Comparison of ENCODE assay signal across 1 cellular context in the genomic region with DNA sequence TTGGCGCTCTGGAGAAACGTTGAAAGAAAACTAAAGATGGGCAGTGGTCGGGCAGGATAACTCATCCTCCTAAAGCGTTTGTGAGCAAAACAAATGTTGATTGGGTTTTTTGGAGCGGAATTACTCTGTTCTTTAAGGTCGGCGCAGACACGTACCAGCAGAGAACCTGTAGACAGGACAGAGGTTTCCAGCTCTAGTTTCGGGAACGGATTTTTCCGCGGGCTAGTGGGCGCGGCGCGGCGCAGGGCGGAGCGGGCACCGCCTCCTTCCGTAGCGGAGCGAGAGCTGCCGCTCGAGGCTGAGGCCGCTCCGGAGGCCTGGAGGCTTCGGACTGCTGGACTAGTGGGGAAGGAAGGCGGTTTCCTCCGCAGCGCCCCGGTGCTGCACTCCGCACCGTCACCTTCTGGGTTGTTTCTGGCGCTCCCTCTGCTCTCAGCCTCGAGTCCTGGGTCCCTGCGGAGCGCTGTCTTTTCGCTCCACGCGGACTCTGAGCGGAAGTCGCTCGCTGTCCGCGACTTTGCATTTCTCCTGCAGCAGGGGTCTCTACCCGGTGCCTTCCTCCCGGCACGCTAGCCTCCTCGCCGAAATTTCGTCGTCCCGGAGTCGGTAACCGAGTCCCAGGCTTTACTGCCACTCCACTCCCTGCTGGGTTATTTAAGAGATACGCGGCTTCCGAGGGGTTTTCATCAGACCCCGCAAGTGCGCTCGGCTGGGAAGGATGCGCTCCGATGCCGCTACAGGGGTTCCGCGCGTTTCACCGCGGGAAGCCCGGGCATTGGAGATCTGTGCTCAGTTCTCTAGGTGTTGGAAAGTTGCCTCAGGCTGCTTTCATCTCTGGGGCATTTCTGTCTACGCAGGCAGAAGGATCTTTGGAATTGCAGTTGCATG.
TF ChIP-seq lines count a peak whose summit lies in the region.

No MANE protein-coding gene starts in this region.

TF ChIP-seq in H1, 55 proteins besides CTCF, POLR2A, EP300 and RAD21 (continued from another document):
- peak in 1 of 2 experiments; percentile 42; a peak in 1 of 4 replicates for TF ChIP-seq SIN3A (conservative IDR thresholded peaks at IDR 0.05 in 1 of 2, IDR thresholded peaks at IDR 0.05 in 1 of 2; ENCODE audit: low read depth in 1 of 2, low read length in 2 of 2)
- no peak for TF ChIP-seq CHD1 (IDR thresholded peaks at IDR 0.05; ENCODE audit: low read depth, low read length)
- TF ChIP-seq SUZ12 (IDR thresholded peaks at IDR 0.05; ENCODE audit: low read length) = peak; percentile 99
- no peak for TF ChIP-seq NANOG (IDR thresholded peaks at IDR 0.05; ENCODE audit: insufficient read depth, low read depth, low read length, poor library complexity, severe bottlenecking)
- TF ChIP-seq, protein P1, sequence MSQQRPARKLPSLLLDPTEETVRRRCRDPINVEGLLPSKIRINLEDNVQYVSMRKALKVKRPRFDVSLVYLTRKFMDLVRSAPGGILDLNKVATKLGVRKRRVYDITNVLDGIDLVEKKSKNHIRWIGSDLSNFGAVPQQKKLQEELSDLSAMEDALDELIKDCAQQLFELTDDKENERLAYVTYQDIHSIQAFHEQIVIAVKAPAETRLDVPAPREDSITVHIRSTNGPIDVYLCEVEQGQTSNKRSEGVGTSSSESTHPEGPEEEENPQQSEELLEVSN (IDR thresholded peaks at IDR 0.05) = no peak
- TF ChIP-seq EZH2 (IDR thresholded peaks at IDR 0.05; ENCODE audit: low read depth, low read length, severe bottlenecking) = peak; percentile 99
- no peak for TF ChIP-seq MAFK (IDR thresholded peaks at IDR 0.05; ENCODE audit: low read depth, low read length)
- TF ChIP-seq RNF2 (IDR thresholded peaks at IDR 0.05; ENCODE audit: borderline replicate concordance, low read depth, low read length, missing control alignments, poor library complexity, severe bottlenecking) = peak; percentile 96
